In the genomic region with DNA sequence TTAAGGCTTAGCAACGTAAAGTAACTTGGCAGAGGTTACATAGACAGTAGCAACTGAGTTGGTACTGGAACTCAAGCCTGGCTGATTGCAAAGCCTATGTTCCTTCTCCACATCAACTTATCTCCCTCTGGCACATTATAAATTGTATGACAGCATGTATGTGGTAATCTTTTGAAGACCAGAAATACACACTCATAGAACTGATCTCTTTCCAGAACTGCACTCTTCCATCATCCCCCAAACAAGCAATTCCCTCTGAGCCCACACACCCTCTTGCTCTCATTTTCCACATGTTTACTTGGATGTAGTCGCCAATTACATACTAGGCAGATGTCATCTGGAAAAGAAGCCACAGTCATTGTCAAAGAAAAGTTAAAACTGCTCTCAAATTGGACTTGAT, we compare ENCODE assay signal across 20 cellular contexts.
"Had no signal": no experiment of that assay in that cellular context is flagged by ENCODE, and none has a peak within 500 bp of the region (broad histone marks: within the 10 kb centered on the region; RNA-seq: fewer than 3 reads in every experiment).

No MANE protein-coding gene starts in this region.

- H3K4me3 ChIP-seq: breast epithelium, lung, tibial nerve had no signal

- H3K27me3 ChIP-seq: breast epithelium, tibial nerve had no signal

- DNase-seq: activated CD4-positive, alpha-beta T cell treated with anti-CD3 and anti-CD28 coated beads, Interleukin-2, amount 10 ng/mL, durations not matched to agents 7 days and 5 days; activated CD8-positive, alpha-beta memory T cell treated with anti-CD3 and anti-CD28 coated beads, Interleukin-2, amount 50 U/mL, for 4 hours; activated effector memory CD4-positive, alpha-beta T cell treated with Interleukin-2 at 50 U/mL for 16 hours; activated naive CD4-positive, alpha-beta T cell treated with anti-CD3 and anti-CD28 coated beads, Interleukin-2, amount 10 ng/mL, durations not matched to agents 7 days and 5 days; activated naive CD8-positive, alpha-beta T cell treated with anti-CD3 and anti-CD28 coated beads, Interleukin-2, amount 50 U/mL, for 24 hours; activated T-cell treated with anti-CD3 and anti-CD28 coated beads, Interleukin-2, amount 50 U/mL, for 48 hours; aorta; effector memory CD4-positive, alpha-beta T cell; nephron progenitor cell; occipital lobe; retina; stimulated activated CD4-positive, alpha-beta T cell treated with anti-CD3 and anti-CD28 coated beads, Interleukin-12 subunit alpha, Interleukin-12 subunit beta, amount 100 ng/mL, for 4 hours; stimulated activated CD4-positive, alpha-beta T cell treated with anti-CD3 and anti-CD28 coated beads, Interleukin-1b, Interleukin-23, amount 100 ng/mL, for 48 hours; stimulated activated CD8-positive, alpha-beta memory T cell treated with anti-CD3 and anti-CD28 coated beads, Interleukin-4, amount 100 ng/mL, for 48 hours; stimulated activated naive CD4-positive, alpha-beta T cell; substantia nigra; T1000 had no signal

- ATAC-seq: activated naive CD8-positive, alpha-beta T cell treated with anti-CD3 and anti-CD28 coated beads, Interleukin-2, amount 50 U/mL, for 24 hours had no signal

- H3K36me3 ChIP-seq: breast epithelium, tibial nerve had no signal

- H3K9me3 ChIP-seq: breast epithelium had no signal

- H3K27ac ChIP-seq: tibial nerve had no signal
